ENCODE assay signal across 8 cellular contexts in genomic region chr15:43824302-43825246, GRCh38. TPM values are rescaled to one million over a fixed set of nuclear protein-coding genes. Genes with fewer than 3 reads are reported as not detected.
DNase-seq lines count a peak whose midpoint lies in the region; ATAC-seq lines count a peak whose summit lies in the region.

Gene MFAP1 (minus strand): TSS chr15:43824690. CDS start chr15:43824569, 121 bp downstream.

- DNase-seq in AG08395 (ENCODE audit: low spot score), result peak; percentile 99
- peak; percentile 95 for DNase-seq in NCI-H460 (ENCODE audit: extremely low read depth, low read depth)
- DNase-seq in activated CD4-positive, CD25-positive, alpha-beta regulatory T cell treated with anti-CD3 and anti-CD28 coated beads, Interleukin-2, amount 50 U/mL, for 72 hours, result peak; percentile 83
- DNase-seq in cerebellar nuclear complex (lab: John Stamatoyannopoulos, UW), result peak; percentile 74 to 93
- DNase-seq in islet precursor cell, result peak; percentile 93
- peak; percentile 89 to 91 (median 91) for DNase-seq in stimulated activated CD4-positive, alpha-beta T cell treated with anti-CD3 and anti-CD28 coated beads, Interleukin-12 subunit alpha, Interleukin-12 subunit beta, amount 100 ng/mL, for 48 hours (ENCODE audit: low read depth in 2 of 3, low spot score in 1 of 3)

- ATAC-seq in GM19023 (IDR thresholded peaks at IDR 0.05; ENCODE audit: unreplicated experiment) (peak; percentile 71), HG03378 (IDR thresholded peaks at IDR 0.05; ENCODE audit: unreplicated experiment) (peak; percentile 77)

RNA-seq across cellular contexts. Expression of gene MFAP1, which starts in this region (rescaled TPM):
- 25.8 and 28.6 TPM in 2 replicates for total RNA-seq in NCI-H460 (2014; rRNA removed; shearing (Covaris generic))
- polyA plus RNA-seq in NCI-H460 (2014; cell fraction: nucleus; rRNA removed), result 16.8 and 16.9 TPM in 2 replicates

Comparison
In these comparisons a context has a peak if more than half of its experiments do, and no peak if none do; other contexts are left out.
1. Peak in every context shown above with its lines: DNase-seq and ATAC-seq.